ENCODE assay signal across 8 cellular contexts in genomic region chr7:98836811-98837631, GRCh38. TPM values are rescaled to one million over a fixed set of nuclear protein-coding genes. Genes with fewer than 3 reads are reported as not detected.
DNase-seq lines count a peak whose midpoint lies in the region; ATAC-seq lines count a peak whose summit lies in the region.

No MANE protein-coding gene starts in this region.

- no peak overlapping the region for H3K27ac Mint-ChIP-seq in activated CD4-positive, alpha-beta T cell treated with anti-CD3 and anti-CD28 coated beads, Interleukin-2, amount 10 ng/mL, durations not matched to agents 7 days and 5 days

- no peak for ATAC-seq in GM21526 (IDR thresholded peaks at IDR 0.05; ENCODE audit: low FRiP score, unreplicated experiment)
- no peak for ATAC-seq in GM19452 (IDR thresholded peaks at IDR 0.05; ENCODE audit: unreplicated experiment)

- CTCF ChIA-PET in activated CD4-positive, alpha-beta T cell treated with anti-CD3 and anti-CD28 coated beads, Interleukin-2, amount 10 ng/mL, durations not matched to agents 7 days and 5 days (lab: Charles Lee), result no interaction called here

- H3K4me1 Mint-ChIP-seq in activated CD4-positive, alpha-beta T cell treated with anti-CD3 and anti-CD28 coated beads, Interleukin-2, amount 10 ng/mL, durations not matched to agents 7 days and 5 days, result no peaks in the 10 kb centered on the region

- POLR2A ChIA-PET in activated CD4-positive, alpha-beta T cell treated with anti-CD3 and anti-CD28 coated beads, Interleukin-2, amount 10 ng/mL, durations not matched to agents 7 days and 5 days (lab: Charles Lee), result no interaction called here

- no peaks in the 10 kb centered on the region for H3K27me3 Mint-ChIP-seq in activated CD4-positive, alpha-beta T cell treated with anti-CD3 and anti-CD28 coated beads, Interleukin-2, amount 10 ng/mL, durations not matched to agents 7 days and 5 days

- no peak overlapping the region for H3K4me3 Mint-ChIP-seq in activated CD4-positive, alpha-beta T cell treated with anti-CD3 and anti-CD28 coated beads, Interleukin-2, amount 10 ng/mL, durations not matched to agents 7 days and 5 days

- no peaks in the 10 kb centered on the region for H3K36me3 Mint-ChIP-seq in activated CD4-positive, alpha-beta T cell treated with anti-CD3 and anti-CD28 coated beads, Interleukin-2, amount 10 ng/mL, durations not matched to agents 7 days and 5 days (ENCODE audit: low read depth)

- DNase-seq in stimulated activated CD4-positive, alpha-beta T cell treated with anti-CD3 and anti-CD28 coated beads, Interleukin-12 subunit alpha, Interleukin-12 subunit beta, amount 100 ng/mL, for 4 hours, result peak; percentile 4
- DNase-seq in stimulated activated CD4-positive, alpha-beta T cell treated with anti-CD3 and anti-CD28 coated beads, Interleukin-4, amount 100 ng/mL, for 4 hours, result no peak
- DNase-seq in NCI-H1694 treated with DMSO at 0.1 percent for 48 hours (lab: John Stamatoyannopoulos, UW) (peak; percentile 65), iris pigment epithelial cell (ENCODE audit: low read depth) (peak; percentile 24), KG1 (lab: John Stamatoyannopoulos, UW) (no peak)
- DNase-seq in activated CD4-positive, alpha-beta T cell treated with anti-CD3 and anti-CD28 coated beads, Interleukin-2, amount 10 ng/mL, durations not matched to agents 7 days and 5 days, result peak; percentile 16

- no peaks in the 10 kb centered on the region for H3K9me3 Mint-ChIP-seq in activated CD4-positive, alpha-beta T cell treated with anti-CD3 and anti-CD28 coated beads, Interleukin-2, amount 10 ng/mL, durations not matched to agents 7 days and 5 days

RNA-seq across cellular contexts. Expression of gene TMEM130, which starts 32.8 kb away (rescaled TPM):
- total RNA-seq in activated CD4-positive, alpha-beta T cell treated with anti-CD3 and anti-CD28 coated beads, Interleukin-2, amount 10 ng/mL, durations not matched to agents 7 days and 5 days, result not detected

RNA-seq across cellular contexts. Expression of gene TRRAP, which starts 41.3 kb away (rescaled TPM):
- total RNA-seq in activated CD4-positive, alpha-beta T cell treated with anti-CD3 and anti-CD28 coated beads, Interleukin-2, amount 10 ng/mL, durations not matched to agents 7 days and 5 days, result 10 to 100 TPM; 63.4 to 65.1 TPM

Comparison
In these comparisons a context has a peak if more than half of its experiments do, and no peak if none do; other contexts are left out.
1. DNase-seq: peak in stimulated activated CD4-positive, alpha-beta T cell treated with anti-CD3 and anti-CD28 coated beads, Interleukin-12 subunit alpha, Interleukin-12 subunit beta, amount 100 ng/mL, for 4 hours (single experiment), NCI-H1694 treated with DMSO at 0.1 percent for 48 hours (single experiment), activated CD4-positive, alpha-beta T cell treated with anti-CD3 and anti-CD28 coated beads, Interleukin-2, amount 10 ng/mL, durations not matched to agents 7 days and 5 days (single experiment) and iris pigment epithelial cell (single experiment); none in stimulated activated CD4-positive, alpha-beta T cell treated with anti-CD3 and anti-CD28 coated beads, Interleukin-4, amount 100 ng/mL, for 4 hours (0 of 2) and KG1 (single experiment).